In the genomic region with DNA sequence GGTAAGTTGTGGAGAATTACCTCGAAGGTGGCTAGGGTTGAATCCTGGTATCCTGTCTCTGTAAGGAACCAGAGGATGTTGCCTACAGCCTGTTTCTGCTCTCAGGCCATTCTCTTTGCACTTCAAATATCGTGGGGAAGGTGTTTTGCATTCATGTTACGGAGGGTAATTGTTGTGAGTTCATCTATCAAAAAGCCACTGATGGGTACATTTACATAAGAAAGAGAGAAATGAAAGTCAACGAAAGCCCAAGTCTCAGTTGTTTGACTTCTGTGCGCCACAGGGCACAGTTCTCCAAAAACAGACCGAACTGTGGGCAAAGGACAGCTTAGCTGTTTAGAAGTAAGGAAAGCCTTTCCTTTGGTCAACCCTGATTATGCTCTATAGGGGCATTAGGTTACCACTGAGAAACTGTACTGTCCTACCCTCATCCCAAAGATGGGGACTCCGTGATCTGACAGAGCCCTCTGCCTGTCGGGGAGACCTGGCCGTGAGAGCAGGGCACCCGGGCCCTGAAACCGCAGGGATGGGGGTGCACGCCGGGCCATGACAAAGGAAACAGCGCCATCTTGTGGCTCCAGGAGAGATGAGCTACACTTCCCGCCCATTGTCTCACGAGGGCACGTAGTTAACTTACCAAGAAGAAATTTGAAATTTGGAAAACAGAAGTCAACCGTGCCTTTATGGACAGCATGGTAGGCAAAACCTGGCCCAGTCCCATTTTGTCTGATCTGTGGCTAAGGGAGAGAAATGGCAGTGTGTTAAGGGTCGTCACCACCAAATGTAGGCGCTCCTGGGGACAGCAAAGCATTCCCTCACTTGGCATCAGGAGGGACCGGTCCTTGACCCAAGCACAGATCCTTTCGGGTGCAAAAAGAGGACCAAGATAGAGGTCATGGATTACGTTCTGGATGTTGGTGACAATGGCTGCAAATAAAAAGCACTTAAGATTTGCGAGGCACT, we compare ENCODE assay signal across 8 cellular contexts.
DNase-seq lines count a peak whose midpoint lies in the region; ATAC-seq and TF ChIP-seq lines count a peak whose summit lies in the region.

No MANE protein-coding gene starts in this region.

- POLR2A ChIA-PET in AG04450 (lab: Yijun Ruan, JAX): no interaction called here
- POLR2A ChIA-PET in activated CD4-positive, alpha-beta memory T cell treated with anti-CD3 and anti-CD28 coated beads, Interleukin-2, amount 10 ng/mL, durations not matched to agents 7 days and 5 days (lab: Charles Lee): no interaction called here

- H3K9me3 Mint-ChIP-seq in activated CD4-positive, alpha-beta memory T cell treated with anti-CD3 and anti-CD28 coated beads, Interleukin-2, amount 10 ng/mL, durations not matched to agents 7 days and 5 days: no peaks in the 10 kb centered on the region
- H3K9me3 Mint-ChIP-seq in effector memory CD8-positive, alpha-beta T cell: no peaks in the 10 kb centered on the region
- no peaks in the 10 kb centered on the region for H3K9me3 Mint-ChIP-seq in memory B cell

- H3K9me3 ChIP-seq in AG04450 (ENCODE audit: control insufficient read depth, insufficient read depth, low read length): no peaks in the 10 kb centered on the region

- TF ChIP-seq POLR2A in GM18505 (IDR thresholded peaks at IDR 0.05; ENCODE audit: borderline replicate concordance, extremely low read depth, insufficient read depth, insufficient read length): no peak

- TF ChIP-seq CTCF in AG04450 (IDR thresholded peaks at IDR 0.05; ENCODE audit: low read depth, low read length): peak; percentile 76

- DNase-seq in AG04450 (ENCODE audit: low read depth, low spot score): no peak
- DNase-seq in NCI-H510A treated with DMSO at 0.1 percent for 48 hours (lab: John Stamatoyannopoulos, UW): peak; percentile 60
- peak; percentile 64 for DNase-seq in activated CD4-positive, alpha-beta memory T cell treated with anti-CD3 and anti-CD28 coated beads, Interleukin-2, amount 10 ng/mL, durations not matched to agents 7 days and 5 days
- peak; percentile 41 to 61 (median 46) for DNase-seq in effector memory CD8-positive, alpha-beta T cell
- peak; percentile 70 to 82 for DNase-seq in memory B cell (ENCODE audit: low spot score in 2 of 2)
- DNase-seq in stimulated activated CD8-positive, alpha-beta memory T cell treated with anti-CD3 and anti-CD28 coated beads, Interleukin-15, amount 100 ng/mL, for 24 hours (ENCODE audit: low read depth): peak; percentile 20

- no peak overlapping the region for H3K4me3 Mint-ChIP-seq in activated CD4-positive, alpha-beta memory T cell treated with anti-CD3 and anti-CD28 coated beads, Interleukin-2, amount 10 ng/mL, durations not matched to agents 7 days and 5 days
- H3K4me3 Mint-ChIP-seq in effector memory CD8-positive, alpha-beta T cell: no peak overlapping the region
- peak overlapping the region; percentile 42 for H3K4me3 Mint-ChIP-seq in memory B cell

- peaks cover 1% of the 10 kb centered on the region for H3K4me1 Mint-ChIP-seq in activated CD4-positive, alpha-beta memory T cell treated with anti-CD3 and anti-CD28 coated beads, Interleukin-2, amount 10 ng/mL, durations not matched to agents 7 days and 5 days
- H3K4me1 Mint-ChIP-seq in effector memory CD8-positive, alpha-beta T cell (ENCODE audit: low read depth in 2 of 2): peaks cover 0 to 3% of the 10 kb centered on the region in 2 donors
- peaks cover 7% of the 10 kb centered on the region for H3K4me1 Mint-ChIP-seq in memory B cell

- no peak overlapping the region for H3K27ac ChIP-seq in AG04450 (ENCODE audit: low read depth, low read length)

- no peaks in the 10 kb centered on the region for H3K36me3 Mint-ChIP-seq in activated CD4-positive, alpha-beta memory T cell treated with anti-CD3 and anti-CD28 coated beads, Interleukin-2, amount 10 ng/mL, durations not matched to agents 7 days and 5 days (ENCODE audit: low read depth)
- H3K36me3 Mint-ChIP-seq in effector memory CD8-positive, alpha-beta T cell (ENCODE audit: insufficient read depth): no peaks in the 10 kb centered on the region
- H3K36me3 Mint-ChIP-seq in memory B cell: no peaks in the 10 kb centered on the region

- peak; percentile 84 for ATAC-seq in GM18505 (IDR thresholded peaks at IDR 0.05; ENCODE audit: unreplicated experiment)
- ATAC-seq in HG03108 (IDR thresholded peaks at IDR 0.05; ENCODE audit: unreplicated experiment): peak; percentile 63
- ATAC-seq in effector memory CD8-positive, alpha-beta T cell (replicated peaks): peak; percentile 72
- peak; percentile 89 for ATAC-seq in memory B cell (ENCODE audit: low read depth)

- H3K27me3 Mint-ChIP-seq in activated CD4-positive, alpha-beta memory T cell treated with anti-CD3 and anti-CD28 coated beads, Interleukin-2, amount 10 ng/mL, durations not matched to agents 7 days and 5 days: peaks cover 23% of the 10 kb centered on the region
- peaks cover 37 to 83% of the 10 kb centered on the region in 2 donors for H3K27me3 Mint-ChIP-seq in effector memory CD8-positive, alpha-beta T cell
- peaks cover 21% of the 10 kb centered on the region for H3K27me3 Mint-ChIP-seq in memory B cell

- no peaks in the 10 kb centered on the region for H3K27me3 ChIP-seq in AG04450 (ENCODE audit: control insufficient read depth, insufficient read depth, low read length)

- CTCF ChIA-PET in AG04450 (lab: Charles Lee): interaction anchor here (0.6 to 1.8 kb wide), 8 partner anchors 10 to 1341 kb away, joined by 3 to 8 read pairs (median 3); no protein-coding TSS in a partner anchor
- CTCF ChIA-PET in activated CD4-positive, alpha-beta memory T cell treated with anti-CD3 and anti-CD28 coated beads, Interleukin-2, amount 10 ng/mL, durations not matched to agents 7 days and 5 days (lab: Charles Lee): interaction anchor here (0.5 to 2.7 kb wide), 11 partner anchors 10 to 1945 kb away, joined by 3 to 13 read pairs (median 4); no protein-coding TSS in a partner anchor

- no peak overlapping the region for H3K27ac Mint-ChIP-seq in activated CD4-positive, alpha-beta memory T cell treated with anti-CD3 and anti-CD28 coated beads, Interleukin-2, amount 10 ng/mL, durations not matched to agents 7 days and 5 days
- peak overlapping the region in 1 of 2 donors; percentile 7 for H3K27ac Mint-ChIP-seq in effector memory CD8-positive, alpha-beta T cell
- H3K27ac Mint-ChIP-seq in memory B cell: peak overlapping the region; percentile 49

- no peak overlapping the region for H3K4me3 ChIP-seq in AG04450 (ENCODE audit: low read depth, low read length)
